Comparison of ENCODE assay signal across 1 cellular context in genomic region chr5:68433921-68434879, GRCh38.
TF ChIP-seq lines count a peak whose summit lies in the region.

No MANE protein-coding gene starts in this region.

TF ChIP-seq in GM12878, 131 proteins besides CTCF, POLR2A, EP300 and RAD21 (continued from another document and continues in another):
- TF ChIP-seq RUNX3 (IDR thresholded peaks at IDR 0.05; ENCODE audit: low read length), result peak; percentile 77
- TF ChIP-seq ATF7 (IDR thresholded peaks at IDR 0.05; ENCODE audit: low read depth), result peak; percentile 96
- no peak for TF ChIP-seq SUZ12 (IDR thresholded peaks at IDR 0.05; ENCODE audit: unreplicated experiment)
- peak; percentile 71; the same call in 1 of the 2 replicates for TF ChIP-seq GABPA (IDR thresholded peaks at IDR 0.05; ENCODE audit: low read depth)
- no peak for TF ChIP-seq ZBTB4 (CRISPR knock-in tag; IDR thresholded peaks at IDR 0.05)
- TF ChIP-seq KDM1A (IDR thresholded peaks at IDR 0.05; ENCODE audit: borderline replicate concordance), result no peak
- peak; percentile 97 to 98 for TF ChIP-seq SRF (IDR thresholded peaks at IDR 0.05; ENCODE audit: low read depth in 2 of 2, low read length in 2 of 2)
- TF ChIP-seq ESRRA (IDR thresholded peaks at IDR 0.05; ENCODE audit: low read length), result no peak; the same call in 1 of the 2 replicates
- 0 out of 2 replicates have a peak, but pooled peaks have one; percentile 38 for TF ChIP-seq REST (IDR thresholded peaks at IDR 0.05; ENCODE audit: low read depth, low read length)
- TF ChIP-seq ZNF24 (IDR thresholded peaks at IDR 0.05), result no peak
- peak; percentile 65; the same call in 2 of the 3 replicates for TF ChIP-seq POU2F2 (IDR thresholded peaks at IDR 0.05; ENCODE audit: borderline replicate concordance, low read depth, low read length)
- peak in 1 of 2 experiments; percentile 99; a peak in 2 of 4 replicates for TF ChIP-seq ETV6 (conservative IDR thresholded peaks at IDR 0.05 in 1 of 2, IDR thresholded peaks at IDR 0.05 in 1 of 2; ENCODE audit: borderline replicate concordance in 1 of 2, low read depth in 1 of 2)
- peak; percentile 98 for TF ChIP-seq FOXM1 (IDR thresholded peaks at IDR 0.05; ENCODE audit: low read depth, low read length)
- 0 out of 2 replicates have a peak, but pooled peaks have one; percentile 93 for TF ChIP-seq CBX5 (IDR thresholded peaks at IDR 0.05; ENCODE audit: low read depth)
- peak; percentile 48 to 98 for TF ChIP-seq EGR1 (IDR thresholded peaks at IDR 0.05; ENCODE audit: borderline replicate concordance in 1 of 2, low read depth in 2 of 2, low read length in 2 of 2)
- TF ChIP-seq EZH2 (IDR thresholded peaks at IDR 0.05; ENCODE audit: borderline replicate concordance, control insufficient read depth, low read depth, low read length), result no peak
- no peak for TF ChIP-seq MYC (IDR thresholded peaks at IDR 0.05; ENCODE audit: insufficient read depth, insufficient read length, insufficient replicate concordance, low read length, severe bottlenecking)
- peak; percentile 87 for TF ChIP-seq RELA (IDR thresholded peaks at IDR 0.05; ENCODE audit: borderline replicate concordance, partially characterized antibody)
- no peak for TF ChIP-seq RCOR1 (conservative IDR thresholded peaks at IDR 0.05; ENCODE audit: low read depth, low read length)
- TF ChIP-seq ZSCAN29 (IDR thresholded peaks at IDR 0.05), result no peak
- TF ChIP-seq YBX1 (IDR thresholded peaks at IDR 0.05), result no peak
- peak; percentile 97 for TF ChIP-seq ZBED1 (IDR thresholded peaks at IDR 0.05; ENCODE audit: borderline replicate concordance)
- TF ChIP-seq, protein P1, sequence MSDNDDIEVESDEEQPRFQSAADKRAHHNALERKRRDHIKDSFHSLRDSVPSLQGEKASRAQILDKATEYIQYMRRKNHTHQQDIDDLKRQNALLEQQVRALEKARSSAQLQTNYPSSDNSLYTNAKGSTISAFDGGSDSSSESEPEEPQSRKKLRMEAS (IDR thresholded peaks at IDR 0.05; ENCODE audit: low read depth, low read length), result peak; percentile 50
- no peak for TF ChIP-seq CEBPZ (IDR thresholded peaks at IDR 0.05; ENCODE audit: low read depth, low read length)
- peak; percentile 73 for TF ChIP-seq RAD51 (IDR thresholded peaks at IDR 0.05)
- TF ChIP-seq SMC3 (IDR thresholded peaks at IDR 0.05; ENCODE audit: borderline replicate concordance, low read length), result peak; percentile 13; the same call in 1 of the 2 replicates
- peak; percentile 42; the same call in 1 of the 2 replicates for TF ChIP-seq MLLT1 (IDR thresholded peaks at IDR 0.05)
- no peak for TF ChIP-seq HDAC2 (IDR thresholded peaks at IDR 0.05)
- no peak for TF ChIP-seq SREBF1 (IDR thresholded peaks at IDR 0.05; ENCODE audit: low read length)
- peak; percentile 91 for TF ChIP-seq NBN (IDR thresholded peaks at IDR 0.05)
- TF ChIP-seq MEF2A (IDR thresholded peaks at IDR 0.05; ENCODE audit: insufficient read depth, low read depth, low read length), result peak; percentile 80
- peak; percentile 87 for TF ChIP-seq JUND (IDR thresholded peaks at IDR 0.05; ENCODE audit: low read depth, low read length)
- TF ChIP-seq CBFB (IDR thresholded peaks at IDR 0.05; ENCODE audit: low read depth), result no peak; the same call in 1 of the 2 replicates
- TF ChIP-seq, protein P2, sequence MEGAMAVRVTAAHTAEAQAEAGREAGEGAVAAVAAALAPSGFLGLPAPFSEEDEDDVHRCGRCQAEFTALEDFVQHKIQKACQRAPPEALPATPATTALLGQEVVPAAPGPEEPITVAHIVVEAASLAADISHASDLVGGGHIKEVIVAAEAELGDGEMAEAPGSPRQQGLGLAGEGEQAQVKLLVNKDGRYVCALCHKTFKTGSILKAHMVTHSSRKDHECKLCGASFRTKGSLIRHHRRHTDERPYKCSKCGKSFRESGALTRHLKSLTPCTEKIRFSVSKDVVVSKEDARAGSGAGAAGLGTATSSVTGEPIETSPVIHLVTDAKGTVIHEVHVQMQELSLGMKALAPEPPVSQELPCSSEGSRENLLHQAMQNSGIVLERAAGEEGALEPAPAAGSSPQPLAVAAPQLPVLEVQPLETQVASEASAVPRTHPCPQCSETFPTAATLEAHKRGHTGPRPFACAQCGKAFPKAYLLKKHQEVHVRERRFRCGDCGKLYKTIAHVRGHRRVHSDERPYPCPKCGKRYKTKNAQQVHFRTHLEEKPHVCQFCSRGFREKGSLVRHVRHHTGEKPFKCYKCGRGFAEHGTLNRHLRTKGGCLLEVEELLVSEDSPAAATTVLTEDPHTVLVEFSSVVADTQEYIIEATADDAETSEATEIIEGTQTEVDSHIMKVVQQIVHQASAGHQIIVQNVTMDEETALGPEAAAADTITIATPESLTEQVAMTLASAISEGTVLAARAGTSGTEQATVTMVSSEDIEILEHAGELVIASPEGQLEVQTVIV (IDR thresholded peaks at IDR 0.05; ENCODE audit: borderline replicate concordance, partially characterized antibody), result no peak
- TF ChIP-seq NR2C1 (IDR thresholded peaks at IDR 0.05), result 0 out of 2 replicates have a peak, but pooled peaks have one; percentile 21
- no peak for TF ChIP-seq NRF1 (conservative IDR thresholded peaks at IDR 0.05; ENCODE audit: low read depth, low read length)
- TF ChIP-seq, protein P3, sequence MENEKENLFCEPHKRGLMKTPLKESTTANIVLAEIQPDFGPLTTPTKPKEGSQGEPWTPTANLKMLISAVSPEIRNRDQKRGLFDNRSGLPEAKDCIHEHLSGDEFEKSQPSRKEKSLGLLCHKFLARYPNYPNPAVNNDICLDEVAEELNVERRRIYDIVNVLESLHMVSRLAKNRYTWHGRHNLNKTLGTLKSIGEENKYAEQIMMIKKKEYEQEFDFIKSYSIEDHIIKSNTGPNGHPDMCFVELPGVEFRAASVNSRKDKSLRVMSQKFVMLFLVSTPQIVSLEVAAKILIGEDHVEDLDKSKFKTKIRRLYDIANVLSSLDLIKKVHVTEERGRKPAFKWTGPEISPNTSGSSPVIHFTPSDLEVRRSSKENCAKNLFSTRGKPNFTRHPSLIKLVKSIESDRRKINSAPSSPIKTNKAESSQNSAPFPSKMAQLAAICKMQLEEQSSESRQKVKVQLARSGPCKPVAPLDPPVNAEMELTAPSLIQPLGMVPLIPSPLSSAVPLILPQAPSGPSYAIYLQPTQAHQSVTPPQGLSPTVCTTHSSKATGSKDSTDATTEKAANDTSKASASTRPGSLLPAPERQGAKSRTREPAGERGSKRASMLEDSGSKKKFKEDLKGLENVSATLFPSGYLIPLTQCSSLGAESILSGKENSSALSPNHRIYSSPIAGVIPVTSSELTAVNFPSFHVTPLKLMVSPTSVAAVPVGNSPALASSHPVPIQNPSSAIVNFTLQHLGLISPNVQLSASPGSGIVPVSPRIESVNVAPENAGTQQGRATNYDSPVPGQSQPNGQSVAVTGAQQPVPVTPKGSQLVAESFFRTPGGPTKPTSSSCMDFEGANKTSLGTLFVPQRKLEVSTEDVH (IDR thresholded peaks at IDR 0.05; ENCODE audit: low read depth, partially characterized antibody), result no peak
- TF ChIP-seq ZZZ3 (IDR thresholded peaks at IDR 0.05; ENCODE audit: control insufficient read depth, insufficient read length, low read depth), result no peak
- no peak for TF ChIP-seq SIN3A (IDR thresholded peaks at IDR 0.05; ENCODE audit: low read depth, low read length)
- TF ChIP-seq FOS (IDR thresholded peaks at IDR 0.05; ENCODE audit: borderline replicate concordance, extremely low read depth, insufficient read length), result no peak
- no peak for TF ChIP-seq KLF5 (IDR thresholded peaks at IDR 0.05; ENCODE audit: partially characterized antibody)
- TF ChIP-seq TCF7 (IDR thresholded peaks at IDR 0.05; ENCODE audit: borderline replicate concordance), result peak; percentile 61; the same call in 1 of the 2 replicates
- TF ChIP-seq JUNB (IDR thresholded peaks at IDR 0.05), result peak; percentile 94
- TF ChIP-seq, protein P4, sequence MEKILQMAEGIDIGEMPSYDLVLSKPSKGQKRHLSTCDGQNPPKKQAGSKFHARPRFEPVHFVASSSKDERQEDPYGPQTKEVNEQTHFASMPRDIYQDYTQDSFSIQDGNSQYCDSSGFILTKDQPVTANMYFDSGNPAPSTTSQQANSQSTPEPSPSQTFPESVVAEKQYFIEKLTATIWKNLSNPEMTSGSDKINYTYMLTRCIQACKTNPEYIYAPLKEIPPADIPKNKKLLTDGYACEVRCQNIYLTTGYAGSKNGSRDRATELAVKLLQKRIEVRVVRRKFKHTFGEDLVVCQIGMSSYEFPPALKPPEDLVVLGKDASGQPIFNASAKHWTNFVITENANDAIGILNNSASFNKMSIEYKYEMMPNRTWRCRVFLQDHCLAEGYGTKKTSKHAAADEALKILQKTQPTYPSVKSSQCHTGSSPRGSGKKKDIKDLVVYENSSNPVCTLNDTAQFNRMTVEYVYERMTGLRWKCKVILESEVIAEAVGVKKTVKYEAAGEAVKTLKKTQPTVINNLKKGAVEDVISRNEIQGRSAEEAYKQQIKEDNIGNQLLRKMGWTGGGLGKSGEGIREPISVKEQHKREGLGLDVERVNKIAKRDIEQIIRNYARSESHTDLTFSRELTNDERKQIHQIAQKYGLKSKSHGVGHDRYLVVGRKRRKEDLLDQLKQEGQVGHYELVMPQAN (conservative IDR thresholded peaks at IDR 0.05), result 0 out of 2 replicates have a peak, but pooled peaks have one; percentile 19
- peak; percentile 91; the same call in 1 of the 2 replicates for TF ChIP-seq BACH1 (IDR thresholded peaks at IDR 0.05; ENCODE audit: borderline replicate concordance)
